ENCODE assay signal across 1 cellular context in genomic region chr9:21576331-21577189, GRCh38.
TF ChIP-seq lines count a peak whose summit lies in the region.

No MANE protein-coding gene starts in this region.

TF ChIP-seq in HEK293, 187 proteins besides CTCF, POLR2A, EP300 and RAD21 (continued from another document):
- TF ChIP-seq PRDM2 (tag by site-specific recombination; IDR thresholded peaks at IDR 0.05; ENCODE audit: borderline replicate concordance), result no peak
- TF ChIP-seq ATF2 (tag by site-specific recombination; IDR thresholded peaks at IDR 0.05; ENCODE audit: low read depth), result no peak
- no peak for TF ChIP-seq ZNF473 (tag by site-specific recombination; IDR thresholded peaks at IDR 0.05)
- no peak for TF ChIP-seq REST (tag by site-specific recombination; IDR thresholded peaks at IDR 0.05)
- TF ChIP-seq ZNF830 (tag by site-specific recombination; IDR thresholded peaks at IDR 0.05; ENCODE audit: low read depth), result no peak
- TF ChIP-seq ZNF335 (tag by site-specific recombination; conservative IDR thresholded peaks at IDR 0.05), result peak; percentile 68
- TF ChIP-seq ZNF302 (tag by site-specific recombination; IDR thresholded peaks at IDR 0.05; ENCODE audit: low read depth), result no peak
- TF ChIP-seq ZNF530 (tag by site-specific recombination; IDR thresholded peaks at IDR 0.05; ENCODE audit: low read depth), result no peak
- TF ChIP-seq ZNF211 (tag by site-specific recombination; IDR thresholded peaks at IDR 0.05; ENCODE audit: low read depth), result no peak
- TF ChIP-seq ZNF221 (tag by site-specific recombination; IDR thresholded peaks at IDR 0.05; ENCODE audit: borderline replicate concordance), result no peak
- no peak for TF ChIP-seq TCF7L2 (IDR thresholded peaks at IDR 0.05; ENCODE audit: borderline replicate concordance, low read depth, low read length)
- TF ChIP-seq ZNF184 (tag by site-specific recombination; IDR thresholded peaks at IDR 0.05), result no peak
- no peak for TF ChIP-seq ZBTB1 (tag by site-specific recombination; IDR thresholded peaks at IDR 0.05)
- no peak for TF ChIP-seq KLF8 (tag by site-specific recombination; IDR thresholded peaks at IDR 0.05)
- no peak for TF ChIP-seq ZNF518A (tag by site-specific recombination; conservative IDR thresholded peaks at IDR 0.05; ENCODE audit: low read depth)
- no peak for TF ChIP-seq ZNF350 (tag by site-specific recombination; IDR thresholded peaks at IDR 0.05)
- TF ChIP-seq ZNF19 (tag by site-specific recombination; IDR thresholded peaks at IDR 0.05; ENCODE audit: low read depth), result no peak
- TF ChIP-seq MEIS1 (CRISPR knock-in tag; IDR thresholded peaks at IDR 0.05; ENCODE audit: borderline replicate concordance), result no peak
- no peak for TF ChIP-seq ZNF610 (tag by site-specific recombination; IDR thresholded peaks at IDR 0.05; ENCODE audit: borderline replicate concordance)
- peak; percentile 83 for TF ChIP-seq PRDM6 (tag by site-specific recombination; IDR thresholded peaks at IDR 0.05)
- TF ChIP-seq ZNF670 (tag by site-specific recombination; IDR thresholded peaks at IDR 0.05; ENCODE audit: low read depth), result no peak
- TF ChIP-seq ZNF37A (tag by site-specific recombination; IDR thresholded peaks at IDR 0.05), result no peak
- no peak for TF ChIP-seq ZNF449 (tag by site-specific recombination; IDR thresholded peaks at IDR 0.05)
- TF ChIP-seq ZBTB7A (tag by site-specific recombination; IDR thresholded peaks at IDR 0.05; ENCODE audit: low read depth), result no peak
- no peak for TF ChIP-seq ZNF776 (tag by site-specific recombination; IDR thresholded peaks at IDR 0.05; ENCODE audit: borderline replicate concordance)
- peak; percentile 73 for TF ChIP-seq ZNF629 (tag by site-specific recombination; IDR thresholded peaks at IDR 0.05)
- TF ChIP-seq ZNF560 (tag by site-specific recombination; IDR thresholded peaks at IDR 0.05; ENCODE audit: borderline replicate concordance), result no peak
- TF ChIP-seq ZXDB (tag by site-specific recombination; IDR thresholded peaks at IDR 0.05), result peak; percentile 45; the same call in 1 of the 2 replicates
- peak; percentile 91 for TF ChIP-seq PRDM1 (tag by site-specific recombination; IDR thresholded peaks at IDR 0.05)
- no peak for TF ChIP-seq ZBTB44 (tag by site-specific recombination; IDR thresholded peaks at IDR 0.05)
- TF ChIP-seq WT1 (tag by site-specific recombination; IDR thresholded peaks at IDR 0.05), result no peak
- no peak for TF ChIP-seq ZNF548 (tag by site-specific recombination; IDR thresholded peaks at IDR 0.05)
